ENCODE assay signal across 14 cellular contexts in genomic region chr11:12853652-12854296, GRCh38.
A peak's percentile ranks its signal among the peaks of the same experiment; 100 is the strongest.
DNase-seq lines count a peak whose midpoint lies in the region; ATAC-seq and TF ChIP-seq lines count a peak whose summit lies in the region.
"Had no signal": no experiment of that assay in that cellular context is flagged by ENCODE, and none has a peak within 500 bp of the region (broad histone marks: within the 10 kb centered on the region; RNA-seq: fewer than 3 reads in every experiment).

No MANE protein-coding gene starts in this region.

- H3K27ac Mint-ChIP-seq in Caco-2 (ENCODE audit: unreplicated experiment) (peak overlapping the region; percentile 91), brain (peak overlapping the region in 4 of 5 experiments; percentile 6 to 52 (median 26)), CD14-positive monocyte (no peak overlapping the region)

- no peak overlapping the region for H3K23ac ChIP-seq in trophoblast cell (ENCODE audit: low read length)

- no peaks in the 10 kb centered on the region for H3K79me1 ChIP-seq in trophoblast cell (ENCODE audit: low read length)

- BruUV-seq in Caco-2 (replicated peaks; lab: Mats Ljungman, UMichigan): TSS peak; percentile 45

- H3K4me3 Mint-ChIP-seq in Caco-2 (ENCODE audit: unreplicated experiment) (peak overlapping the region; percentile 35), brain (no peak overlapping the region), CD14-positive monocyte (no peak overlapping the region)
- H3K4me3 Mint-ChIP-seq: neural crest cell had no signal

- H2BK5ac ChIP-seq in trophoblast cell (ENCODE audit: low read depth, low read length, poor library complexity): no peak overlapping the region

- no peak overlapping the region for H3K18ac ChIP-seq in trophoblast cell (ENCODE audit: low read length)

- H3K27me3 Mint-ChIP-seq in Caco-2 (ENCODE audit: insufficient read depth, unreplicated experiment) (no peaks in the 10 kb centered on the region), brain (no peaks in the 10 kb centered on the region), CD14-positive monocyte (ENCODE audit: low read depth in 3 of 3) (peaks cover 5 to 7% (median 6%) of the 10 kb centered on the region in 3 donors)

- H3K27ac ChIP-seq in hepatocyte: peak overlapping the region; percentile 89
- H3K27ac ChIP-seq in trophoblast cell (ENCODE audit: low read depth, low read length): no peak overlapping the region

- H3K4me1 Mint-ChIP-seq in Caco-2 (ENCODE audit: low read depth, unreplicated experiment): peaks cover 35% of the 10 kb centered on the region
- H3K4me1 Mint-ChIP-seq in brain: peaks cover 32% of the 10 kb centered on the region
- no peaks in the 10 kb centered on the region for H3K4me1 Mint-ChIP-seq in CD14-positive monocyte

- no peak overlapping the region for H2BK12ac ChIP-seq in trophoblast cell (ENCODE audit: low read length)

- H3K4me2 ChIP-seq in hepatocyte (peak overlapping the region; percentile 64), trophoblast cell (ENCODE audit: low read length) (no peak overlapping the region)

- no peak overlapping the region for H2AFZ ChIP-seq in hepatocyte
- no peak overlapping the region for H2AFZ ChIP-seq in trophoblast cell (ENCODE audit: insufficient read depth, low read length, poor library complexity)

- DNase-seq in Caco-2 (peak; percentile 57 to 61), hepatocyte (ENCODE audit: low spot score) (peak; percentile 78), trophoblast cell (no peak), CD14-positive monocyte (ENCODE audit: low spot score) (no peak), cortex of kidney (lab: John Stamatoyannopoulos, UW) (no peak)
- no peak for DNase-seq in stimulated activated CD4-positive, alpha-beta T cell treated with anti-CD3 and anti-CD28 coated beads, Interleukin-2, amount 100 ng/mL, for 24 hours
- DNase-seq: activated CD4-positive, alpha-beta T cell treated with anti-CD3 and anti-CD28 coated beads for 4 hours; activated naive CD4-positive, alpha-beta T cell; effector CD8-positive, alpha-beta T cell; NCI-H187; stimulated activated CD4-positive, alpha-beta T cell treated with anti-CD3 and anti-CD28 coated beads, Interleukin-2, amount 100 ng/mL, for 48 hours had no signal

- no peak for TF ChIP-seq CTCF in Caco-2 (IDR thresholded peaks at IDR 0.05; ENCODE audit: insufficient read depth in 1 of 2, low read depth in 1 of 2, low read length in 1 of 2, severe bottlenecking in 1 of 2, unreplicated experiment in 1 of 2)
- TF ChIP-seq CTCF in brain (conservative IDR thresholded peaks at IDR 0.05): no peak
- no peak for TF ChIP-seq CTCF in hepatocyte (IDR thresholded peaks at IDR 0.05; ENCODE audit: poor library complexity)
- no peak for TF ChIP-seq CTCF in CD14-positive monocyte (IDR thresholded peaks at IDR 0.05)

- no peak overlapping the region for H3K9ac ChIP-seq in trophoblast cell (ENCODE audit: low read length)

- peaks cover 75% of the 10 kb centered on the region for H3K79me2 ChIP-seq in hepatocyte
- peaks cover 12% of the 10 kb centered on the region for H3K79me2 ChIP-seq in trophoblast cell (ENCODE audit: control insufficient read depth, insufficient read depth, low read length, poor library complexity)

- H4K91ac ChIP-seq in trophoblast cell (ENCODE audit: low read depth, low read length): no peak overlapping the region

- H3K9me2 ChIP-seq in hepatocyte (replicated peaks; ENCODE audit: insufficient read depth): no peaks in the 10 kb centered on the region

- POLR2A ChIA-PET in Caco-2 (lab: Charles Lee): interaction anchor here (0.6 kb wide), 1 partner anchor 25 kb away, joined by 3 read pairs; no protein-coding TSS in a partner anchor

- H3K9me3 ChIP-seq in Caco-2 (no peaks in the 10 kb centered on the region), hepatocyte (ENCODE audit: low read depth) (no peaks in the 10 kb centered on the region), trophoblast cell (ENCODE audit: insufficient read depth, low read depth, low read length) (no peaks in the 10 kb centered on the region)

- H3K4me3 ChIP-seq in Caco-2 (ENCODE audit: low read depth, low read length) (no peak overlapping the region), hepatocyte (no peak overlapping the region), trophoblast cell (ENCODE audit: low read depth, low read length) (no peak overlapping the region)

- H4K12ac ChIP-seq in trophoblast cell (ENCODE audit: low read depth, low read length): no peak overlapping the region

- no peaks in the 10 kb centered on the region for H3K27me3 ChIP-seq in Caco-2 (replicated peaks; ENCODE audit: control insufficient read depth, insufficient read depth, low read length)
- no peaks in the 10 kb centered on the region for H3K27me3 ChIP-seq in hepatocyte
- no peaks in the 10 kb centered on the region for H3K27me3 ChIP-seq in trophoblast cell (ENCODE audit: insufficient read depth, low read length)

- no peak overlapping the region for H3K14ac ChIP-seq in trophoblast cell (ENCODE audit: low read length)

- no peaks in the 10 kb centered on the region for H3K9me3 Mint-ChIP-seq in Caco-2 (ENCODE audit: unreplicated experiment)
- no peaks in the 10 kb centered on the region for H3K9me3 Mint-ChIP-seq in brain
- H3K9me3 Mint-ChIP-seq in CD14-positive monocyte: peaks cover 0 to 3% (median 0%) of the 10 kb centered on the region in 7 donors
- H3K9me3 Mint-ChIP-seq: neural crest cell had no signal

- no peaks in the 10 kb centered on the region for H4K20me1 ChIP-seq in hepatocyte (ENCODE audit: insufficient read depth, poor library complexity, severe bottlenecking)

- no peaks in the 10 kb centered on the region for H3K36me3 ChIP-seq in Caco-2 (ENCODE audit: control insufficient read depth, insufficient read depth, low read length)
- H3K36me3 ChIP-seq in hepatocyte (replicated peaks; ENCODE audit: insufficient read depth, low read depth): no peaks in the 10 kb centered on the region
- peaks cover 0 to 9% of the 10 kb centered on the region in 2 experiments for H3K36me3 ChIP-seq in trophoblast cell (ENCODE audit: control insufficient read depth in 1 of 2, insufficient read depth in 2 of 2, low read length in 2 of 2)

- peak overlapping the region; percentile 5 for H3K4ac ChIP-seq in trophoblast cell (ENCODE audit: low read depth, low read length)

- H4K8ac ChIP-seq in trophoblast cell (ENCODE audit: low read depth, low read length): no peak overlapping the region

- WGBS in hepatocyte (ENCODE audit: low lambda C conversion rate, missing lambda C conversion rate): 11% methylated on average over 7 of the region's 7 CpGs
- no CpG with 5 or more reads among the region's 7 CpGs for WGBS in trophoblast cell (ENCODE audit: extremely low coverage, insufficient coverage, insufficient read length)

- H2AK5ac ChIP-seq in trophoblast cell (ENCODE audit: low read length): no peak overlapping the region

- peaks cover 56% of the 10 kb centered on the region for H3K36me3 Mint-ChIP-seq in Caco-2 (ENCODE audit: insufficient read depth, unreplicated experiment)
- H3K36me3 Mint-ChIP-seq in brain: peaks cover 11% of the 10 kb centered on the region
- H3K36me3 Mint-ChIP-seq in CD14-positive monocyte: no peaks in the 10 kb centered on the region

- peaks cover 42% of the 10 kb centered on the region for H3K4me1 ChIP-seq in Caco-2
- H3K4me1 ChIP-seq in hepatocyte (ENCODE audit: insufficient read depth): peaks cover 49% of the 10 kb centered on the region
- H3K4me1 ChIP-seq in trophoblast cell (ENCODE audit: control insufficient read depth in 1 of 2, insufficient read depth in 2 of 2, low read length in 2 of 2): peaks cover 5 to 11% of the 10 kb centered on the region in 2 experiments

- intact Hi-C loops in Caco-2 (cut with micrococcal nuclease; ENCODE audit: unreplicated experiment) (loop anchor here (1.0 kb wide), 2 partner anchors 7 to 51 kb away; no protein-coding TSS in a partner anchor), CD14-positive monocyte (cut with micrococcal nuclease) (no loop called here)

- no peak for ATAC-seq in HG03039 (IDR thresholded peaks at IDR 0.05; ENCODE audit: unreplicated experiment)

- H2BK120ac ChIP-seq in trophoblast cell (ENCODE audit: insufficient read depth, low read length, poor library complexity): no peak overlapping the region

- CTCF ChIA-PET in Caco-2 (lab: Charles Lee): no interaction called here

Comparison
In these comparisons a context has a peak if more than half of its experiments do, and no peak if none do; other contexts are left out.
1. DNase-seq: peak in Caco-2 (2 of 2) and hepatocyte (single experiment); none in trophoblast cell (0 of 2), stimulated activated CD4-positive, alpha-beta T cell treated with anti-CD3 and anti-CD28 coated beads, Interleukin-2, amount 100 ng/mL, for 24 hours (0 of 2), CD14-positive monocyte (single experiment) and cortex of kidney (single experiment).
2. H3K27ac Mint-ChIP-seq: peak in Caco-2 (single experiment) and brain (4 of 5); none in CD14-positive monocyte (0 of 7).